In the genomic region with DNA sequence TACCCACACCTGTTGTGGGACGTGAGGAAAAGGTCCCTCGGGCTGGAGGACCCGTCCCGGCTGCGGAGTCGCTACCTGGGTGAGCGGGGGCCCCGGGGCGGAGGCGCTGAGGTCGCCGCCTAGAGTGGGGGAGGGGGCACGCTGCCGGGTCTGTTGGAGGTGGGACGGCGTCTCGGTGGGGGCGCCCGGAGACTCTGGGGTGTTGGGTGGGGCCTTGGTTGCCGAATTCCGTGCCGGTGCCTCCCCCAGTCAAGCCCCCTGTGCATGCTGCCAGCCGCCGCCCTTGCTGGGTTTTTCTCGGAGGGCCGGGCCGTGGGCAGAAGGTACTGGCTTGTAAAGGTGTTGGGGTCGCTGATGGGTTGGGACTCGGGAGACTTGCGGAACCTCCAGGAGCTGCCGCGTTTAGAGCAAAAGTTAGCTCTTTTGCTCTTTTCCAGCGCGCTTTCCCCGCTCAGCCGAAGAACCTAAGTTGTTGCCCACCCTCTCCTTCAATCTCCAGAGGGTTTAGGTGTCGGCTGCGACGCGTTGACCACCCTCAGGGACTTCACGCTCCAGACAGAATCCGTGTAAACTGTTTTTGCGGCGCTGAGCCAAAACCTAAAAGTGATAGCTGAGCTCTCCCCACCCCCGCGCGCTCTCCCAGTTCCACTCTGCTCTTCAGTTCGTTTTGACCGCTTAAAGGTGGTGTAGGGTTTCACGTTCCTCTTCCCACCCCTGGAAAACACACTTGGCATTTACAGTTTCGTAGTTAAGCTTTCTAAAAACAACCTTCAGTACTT, we compare ENCODE assay signal across 1 cellular context.
TF ChIP-seq lines count a peak whose summit lies in the region.

TSS of gene MPC2 (minus strand) at position 143 of the 779 bp plus-strand sequence. CDS start 1,231 bp downstream, outside the sequence.

TF ChIP-seq in K562, 482 proteins besides CTCF, POLR2A, EP300 and RAD21 (continued from another document and continues in another):
- TF ChIP-seq CXXC5 (CRISPR knock-in tag; IDR thresholded peaks at IDR 0.05) (peak; percentile 38), TARDBP (IDR thresholded peaks at IDR 0.05) (no peak), ZBTB34 (CRISPR knock-in tag; IDR thresholded peaks at IDR 0.05) (no peak), HNRNPLL (IDR thresholded peaks at IDR 0.05; ENCODE audit: low read depth, low read length, poor library complexity, severe bottlenecking) (peak; percentile 50), RBM22 (IDR thresholded peaks at IDR 0.05; ENCODE audit: low read depth, low read length, poor library complexity, severe bottlenecking) (peak; percentile 93), MLX (CRISPR knock-in tag; conservative IDR thresholded peaks at IDR 0.05) (no peak), CLOCK (CRISPR knock-in tag; IDR thresholded peaks at IDR 0.05; ENCODE audit: borderline replicate concordance) (no peak), ASH1L (IDR thresholded peaks at IDR 0.05; ENCODE audit: borderline replicate concordance, low read depth, partially characterized antibody) (no peak), RBBP5 (IDR thresholded peaks at IDR 0.05; ENCODE audit: borderline replicate concordance, insufficient read depth, low read length, poor library complexity, severe bottlenecking) (peak; percentile 82), HLTF (IDR thresholded peaks at IDR 0.05) (no peak), TCF7L2 (IDR thresholded peaks at IDR 0.05; ENCODE audit: low read depth, low read length) (no peak), TGIF2 (CRISPR knock-in tag; IDR thresholded peaks at IDR 0.05) (0 out of 2 replicates have a peak, but pooled peaks have one; percentile 63), MYNN (IDR thresholded peaks at IDR 0.05) (no peak), MYNN (CRISPR knock-in tag; IDR thresholded peaks at IDR 0.05) (no peak), SUPT5H (IDR thresholded peaks at IDR 0.05) (peak; percentile 76), NR2C2 (CRISPR knock-in tag; IDR thresholded peaks at IDR 0.05) (no peak), NR2C2 (tag; IDR thresholded peaks at IDR 0.05) (no peak), RBM15 (IDR thresholded peaks at IDR 0.05; ENCODE audit: insufficient read depth, low read length) (no peak), SAP30 (IDR thresholded peaks at IDR 0.05; ENCODE audit: borderline replicate concordance, insufficient read depth, low read depth, low read length, poor library complexity, severe bottlenecking) (peak; percentile 51), ZC3H11A (IDR thresholded peaks at IDR 0.05; ENCODE audit: low read depth, low read length) (no peak), L3MBTL2 (IDR thresholded peaks at IDR 0.05) (no peak), CHD2 (IDR thresholded peaks at IDR 0.05; ENCODE audit: low read depth, low read length) (no peak), TBL1XR1 (IDR thresholded peaks at IDR 0.05; ENCODE audit: low read length in 2 of 2) (peak in 1 of 2 experiments; percentile 39; a peak in 1 of 4 replicates), ZBTB49 (CRISPR knock-in tag; IDR thresholded peaks at IDR 0.05; ENCODE audit: borderline replicate concordance) (no peak; the same call in 1 of the 2 replicates), SNAPC5 (CRISPR knock-in tag; IDR thresholded peaks at IDR 0.05) (no peak), ZBTB2 (IDR thresholded peaks at IDR 0.05) (peak; percentile 24; the same call in 1 of the 2 replicates)
- TF ChIP-seq, protein P1, sequence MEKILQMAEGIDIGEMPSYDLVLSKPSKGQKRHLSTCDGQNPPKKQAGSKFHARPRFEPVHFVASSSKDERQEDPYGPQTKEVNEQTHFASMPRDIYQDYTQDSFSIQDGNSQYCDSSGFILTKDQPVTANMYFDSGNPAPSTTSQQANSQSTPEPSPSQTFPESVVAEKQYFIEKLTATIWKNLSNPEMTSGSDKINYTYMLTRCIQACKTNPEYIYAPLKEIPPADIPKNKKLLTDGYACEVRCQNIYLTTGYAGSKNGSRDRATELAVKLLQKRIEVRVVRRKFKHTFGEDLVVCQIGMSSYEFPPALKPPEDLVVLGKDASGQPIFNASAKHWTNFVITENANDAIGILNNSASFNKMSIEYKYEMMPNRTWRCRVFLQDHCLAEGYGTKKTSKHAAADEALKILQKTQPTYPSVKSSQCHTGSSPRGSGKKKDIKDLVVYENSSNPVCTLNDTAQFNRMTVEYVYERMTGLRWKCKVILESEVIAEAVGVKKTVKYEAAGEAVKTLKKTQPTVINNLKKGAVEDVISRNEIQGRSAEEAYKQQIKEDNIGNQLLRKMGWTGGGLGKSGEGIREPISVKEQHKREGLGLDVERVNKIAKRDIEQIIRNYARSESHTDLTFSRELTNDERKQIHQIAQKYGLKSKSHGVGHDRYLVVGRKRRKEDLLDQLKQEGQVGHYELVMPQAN (IDR thresholded peaks at IDR 0.05; ENCODE audit: borderline replicate concordance) = peak; percentile 26; the same call in 1 of the 2 replicates
- TF ChIP-seq, protein P2, sequence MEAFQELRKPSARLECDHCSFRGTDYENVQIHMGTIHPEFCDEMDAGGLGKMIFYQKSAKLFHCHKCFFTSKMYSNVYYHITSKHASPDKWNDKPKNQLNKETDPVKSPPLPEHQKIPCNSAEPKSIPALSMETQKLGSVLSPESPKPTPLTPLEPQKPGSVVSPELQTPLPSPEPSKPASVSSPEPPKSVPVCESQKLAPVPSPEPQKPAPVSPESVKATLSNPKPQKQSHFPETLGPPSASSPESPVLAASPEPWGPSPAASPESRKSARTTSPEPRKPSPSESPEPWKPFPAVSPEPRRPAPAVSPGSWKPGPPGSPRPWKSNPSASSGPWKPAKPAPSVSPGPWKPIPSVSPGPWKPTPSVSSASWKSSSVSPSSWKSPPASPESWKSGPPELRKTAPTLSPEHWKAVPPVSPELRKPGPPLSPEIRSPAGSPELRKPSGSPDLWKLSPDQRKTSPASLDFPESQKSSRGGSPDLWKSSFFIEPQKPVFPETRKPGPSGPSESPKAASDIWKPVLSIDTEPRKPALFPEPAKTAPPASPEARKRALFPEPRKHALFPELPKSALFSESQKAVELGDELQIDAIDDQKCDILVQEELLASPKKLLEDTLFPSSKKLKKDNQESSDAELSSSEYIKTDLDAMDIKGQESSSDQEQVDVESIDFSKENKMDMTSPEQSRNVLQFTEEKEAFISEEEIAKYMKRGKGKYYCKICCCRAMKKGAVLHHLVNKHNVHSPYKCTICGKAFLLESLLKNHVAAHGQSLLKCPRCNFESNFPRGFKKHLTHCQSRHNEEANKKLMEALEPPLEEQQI (IDR thresholded peaks at IDR 0.05) = no peak
- TF ChIP-seq, protein P3, sequence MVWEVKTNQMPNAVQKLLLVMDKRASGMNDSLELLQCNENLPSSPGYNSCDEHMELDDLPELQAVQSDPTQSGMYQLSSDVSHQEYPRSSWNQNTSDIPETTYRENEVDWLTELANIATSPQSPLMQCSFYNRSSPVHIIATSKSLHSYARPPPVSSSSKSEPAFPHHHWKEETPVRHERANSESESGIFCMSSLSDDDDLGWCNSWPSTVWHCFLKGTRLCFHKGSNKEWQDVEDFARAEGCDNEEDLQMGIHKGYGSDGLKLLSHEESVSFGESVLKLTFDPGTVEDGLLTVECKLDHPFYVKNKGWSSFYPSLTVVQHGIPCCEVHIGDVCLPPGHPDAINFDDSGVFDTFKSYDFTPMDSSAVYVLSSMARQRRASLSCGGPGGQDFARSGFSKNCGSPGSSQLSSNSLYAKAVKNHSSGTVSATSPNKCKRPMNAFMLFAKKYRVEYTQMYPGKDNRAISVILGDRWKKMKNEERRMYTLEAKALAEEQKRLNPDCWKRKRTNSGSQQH (CRISPR knock-in tag; IDR thresholded peaks at IDR 0.05) = no peak
